In genomic region chr2:128169094-128169493, GRCh38 we compare ENCODE assay signal across 2 cellular contexts.
A peak's percentile ranks its signal among the peaks of the same experiment; 100 is the strongest.
TF ChIP-seq lines count a peak whose summit lies in the region.

No MANE protein-coding gene starts in this region.

TF ChIP-seq in IMR-90, 13 proteins besides CTCF, POLR2A, EP300 and RAD21:
- TF ChIP-seq SMC3 (IDR thresholded peaks at IDR 0.05; ENCODE audit: low read depth, low read length) (no peak), USF2 (IDR thresholded peaks at IDR 0.05; ENCODE audit: low read depth, low read length) (no peak), MXI1 (IDR thresholded peaks at IDR 0.05; ENCODE audit: borderline replicate concordance, low read depth, low read length) (no peak), MAFK (IDR thresholded peaks at IDR 0.05; ENCODE audit: low read depth, low read length) (no peak), FOS (IDR thresholded peaks at IDR 0.05; ENCODE audit: low read depth, low read length) (no peak), ELK1 (IDR thresholded peaks at IDR 0.05; ENCODE audit: borderline replicate concordance, low read depth, low read length) (no peak), RCOR1 (IDR thresholded peaks at IDR 0.05; ENCODE audit: insufficient replicate concordance, low read length) (no peak), MAZ (IDR thresholded peaks at IDR 0.05; ENCODE audit: borderline replicate concordance, low read depth, low read length) (no peak), CEBPB (IDR thresholded peaks at IDR 0.05; ENCODE audit: low read depth, low read length) (no peak), CHD1 (IDR thresholded peaks at IDR 0.05; ENCODE audit: low read depth, low read length) (no peak)

TF ChIP-seq in HepG2, 621 proteins besides CTCF, POLR2A, EP300 and RAD21 (continues in another document):
- TF ChIP-seq NR1H2 (CRISPR knock-in tag; IDR thresholded peaks at IDR 0.05; ENCODE audit: borderline replicate concordance, low read depth), result no peak
- no peak for TF ChIP-seq ZNF569 (CRISPR knock-in tag; IDR thresholded peaks at IDR 0.05; ENCODE audit: borderline replicate concordance)
- TF ChIP-seq KAT7 (CRISPR knock-in tag; IDR thresholded peaks at IDR 0.05; ENCODE audit: borderline replicate concordance), result peak; percentile 24; the same call in 1 of the 2 replicates
- TF ChIP-seq RCOR2 (CRISPR knock-in tag; IDR thresholded peaks at IDR 0.05), result peak; percentile 48; the same call in 1 of the 2 replicates
- peak; percentile 20; the same call in 1 of the 2 replicates for TF ChIP-seq BRD4 (CRISPR knock-in tag; IDR thresholded peaks at IDR 0.05)
- no peak for TF ChIP-seq REST (IDR thresholded peaks at IDR 0.05; ENCODE audit: borderline replicate concordance in 1 of 2, low read depth in 1 of 2, low read length in 2 of 2)
- 0 out of 2 replicates have a peak, but pooled peaks have one; percentile 24 for TF ChIP-seq ZMYM2 (CRISPR knock-in tag; IDR thresholded peaks at IDR 0.05)
- TF ChIP-seq ZNF275 (CRISPR knock-in tag; IDR thresholded peaks at IDR 0.05; ENCODE audit: borderline replicate concordance), result no peak
- 0 out of 2 replicates have a peak, but pooled peaks have one; percentile 26 for TF ChIP-seq ZMAT3 (CRISPR knock-in tag; conservative IDR thresholded peaks at IDR 0.05)
- no peak for TF ChIP-seq ELF3 (CRISPR knock-in tag; IDR thresholded peaks at IDR 0.05)
- TF ChIP-seq ZNF605 (CRISPR knock-in tag; IDR thresholded peaks at IDR 0.05), result peak; percentile 65
- TF ChIP-seq ATF2 (CRISPR knock-in tag; IDR thresholded peaks at IDR 0.05), result no peak
- no peak for TF ChIP-seq POLR2AphosphoS2 (IDR thresholded peaks at IDR 0.05; ENCODE audit: low read depth, low read length)
- no peak for TF ChIP-seq ZNF619 (CRISPR knock-in tag; IDR thresholded peaks at IDR 0.05)
- TF ChIP-seq ZNF501 (CRISPR knock-in tag; IDR thresholded peaks at IDR 0.05), result no peak
- TF ChIP-seq ZMYM4 (CRISPR knock-in tag; IDR thresholded peaks at IDR 0.05), result peak; percentile 23; the same call in 1 of the 2 replicates
- TF ChIP-seq ZBED4 (CRISPR knock-in tag; IDR thresholded peaks at IDR 0.05; ENCODE audit: borderline replicate concordance), result no peak
- 0 out of 2 replicates have a peak, but pooled peaks have one; percentile 2 for TF ChIP-seq ZFP36L1 (CRISPR knock-in tag; IDR thresholded peaks at IDR 0.05)
- TF ChIP-seq NFRKB (IDR thresholded peaks at IDR 0.05), result no peak
- no peak for TF ChIP-seq TFDP2 (CRISPR knock-in tag; IDR thresholded peaks at IDR 0.05)
- no peak for TF ChIP-seq CCAR2 (optimal IDR thresholded peaks at IDR 0.05; ENCODE audit: low read depth, low read length)
- no peak for TF ChIP-seq THAP9 (CRISPR knock-in tag; IDR thresholded peaks at IDR 0.05; ENCODE audit: borderline replicate concordance)
- no peak for TF ChIP-seq ZEB1 (IDR thresholded peaks at IDR 0.05; ENCODE audit: insufficient replicate concordance, low read depth)
- TF ChIP-seq NFKB2 (CRISPR knock-in tag; IDR thresholded peaks at IDR 0.05; ENCODE audit: borderline replicate concordance), result no peak
- no peak for TF ChIP-seq DRAP1 (CRISPR knock-in tag; IDR thresholded peaks at IDR 0.05)
- TF ChIP-seq AFF4 (CRISPR knock-in tag; IDR thresholded peaks at IDR 0.05), result 0 out of 2 replicates have a peak, but pooled peaks have one; percentile 36
- peak; percentile 48; the same call in 1 of the 2 replicates for TF ChIP-seq ZNF121 (CRISPR knock-in tag; IDR thresholded peaks at IDR 0.05)
- no peak for TF ChIP-seq CENPBD1 (CRISPR knock-in tag; IDR thresholded peaks at IDR 0.05; ENCODE audit: borderline replicate concordance, low read depth)
- TF ChIP-seq HIVEP1 (CRISPR knock-in tag; IDR thresholded peaks at IDR 0.05), result no peak
- no peak for TF ChIP-seq ZNF644 (CRISPR knock-in tag; IDR thresholded peaks at IDR 0.05; ENCODE audit: low read depth)
- TF ChIP-seq ZNF552 (CRISPR knock-in tag; IDR thresholded peaks at IDR 0.05; ENCODE audit: borderline replicate concordance), result no peak
